ENCODE assay signal across 15 cellular contexts in the genomic region with DNA sequence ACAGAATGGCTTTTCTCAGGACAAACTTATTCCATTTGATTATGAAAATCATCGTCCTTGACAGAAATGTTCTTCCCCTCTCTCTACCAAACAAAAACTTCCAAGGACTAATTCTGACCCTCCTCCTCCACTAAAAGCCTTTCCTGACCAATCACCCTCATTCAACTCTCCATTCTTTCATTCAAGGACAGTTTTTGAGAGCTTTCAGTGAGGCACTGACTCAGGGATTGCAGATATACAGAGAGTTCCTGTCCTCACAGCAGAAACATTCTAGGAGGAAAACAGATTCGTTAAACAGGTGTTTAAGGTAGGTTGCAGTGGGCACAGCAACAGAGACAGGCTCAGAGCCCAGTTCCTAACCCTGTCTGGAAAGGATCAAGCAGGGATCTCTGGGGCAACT. TPM values are rescaled to one million over a fixed set of nuclear protein-coding genes. Genes with fewer than 3 reads are reported as not detected.
DNase-seq lines count a peak whose midpoint lies in the region; TF ChIP-seq lines count a peak whose summit lies in the region.
"Had no signal": no experiment of that assay in that cellular context is flagged by ENCODE, and none has a peak within 500 bp of the region (broad histone marks: within the 10 kb centered on the region; RNA-seq: fewer than 3 reads in every experiment).

No MANE protein-coding gene starts in this region.

- no peak for DNase-seq in activated CD4-positive, alpha-beta T cell treated with anti-CD3 and anti-CD28 coated beads, Interleukin-2, amount 10 ng/mL, durations not matched to agents 24 days and 14 days
- DNase-seq in activated CD4-positive, alpha-beta T cell treated with anti-CD3 and anti-CD28 coated beads, Interleukin-2, amount 50 U/mL, for 48 hours, result no peak
- DNase-seq in HFFc6 (no peak), osteocyte (ENCODE audit: extremely low spot score, unreplicated experiment) (no peak), posterior cingulate gyrus (no peak), kidney tubule cell (ENCODE audit: low spot score) (no peak), SIG-M5 (lab: John Stamatoyannopoulos, UW) (no peak)
- DNase-seq: activated naive CD8-positive, alpha-beta T cell treated with anti-CD3 and anti-CD28 coated beads, Interleukin-2, amount 10 ng/mL, durations not matched to agents 7 days and 5 days; DMS79 treated with DMSO at 0.1 percent for 48 hours; left ventricle myocardium superior; NCI-H1048; small intestine had no signal

- peaks cover 40% of the 10 kb centered on the region for H3K4me1 Mint-ChIP-seq in activated CD4-positive, alpha-beta T cell treated with anti-CD3 and anti-CD28 coated beads, Interleukin-2, amount 10 ng/mL, durations not matched to agents 24 days and 14 days
- H3K4me1 Mint-ChIP-seq in HFFc6 (ENCODE audit: low read depth), result peaks cover 49% of the 10 kb centered on the region
- H3K4me1 Mint-ChIP-seq in brain, result peaks cover 48% of the 10 kb centered on the region
- peaks cover 36% of the 10 kb centered on the region for H3K4me1 Mint-ChIP-seq in osteocyte (ENCODE audit: unreplicated experiment)

- H3K27me3 Mint-ChIP-seq in activated CD4-positive, alpha-beta T cell treated with anti-CD3 and anti-CD28 coated beads, Interleukin-2, amount 10 ng/mL, durations not matched to agents 24 days and 14 days, result peaks cover 22% of the 10 kb centered on the region
- H3K27me3 Mint-ChIP-seq in HFFc6 (ENCODE audit: insufficient read depth) (peaks cover 18% of the 10 kb centered on the region), brain (peaks cover 20% of the 10 kb centered on the region), osteocyte (ENCODE audit: unreplicated experiment) (no peaks in the 10 kb centered on the region)

- no peak overlapping the region for H3K27ac Mint-ChIP-seq in activated CD4-positive, alpha-beta T cell treated with anti-CD3 and anti-CD28 coated beads, Interleukin-2, amount 10 ng/mL, durations not matched to agents 24 days and 14 days
- H3K27ac Mint-ChIP-seq in HFFc6 (0 out of 2 replicates have a peak overlapping the region, but pooled peaks have one; percentile 19), brain (peak overlapping the region in 2 of 5 experiments; percentile 5 to 37), osteocyte (ENCODE audit: unreplicated experiment) (peak overlapping the region; percentile 36)
- H3K27ac Mint-ChIP-seq: activated naive CD8-positive, alpha-beta T cell treated with anti-CD3 and anti-CD28 coated beads, Interleukin-2, amount 10 ng/mL, durations not matched to agents 7 days and 5 days had no signal

- H3K9me3 Mint-ChIP-seq in activated CD4-positive, alpha-beta T cell treated with anti-CD3 and anti-CD28 coated beads, Interleukin-2, amount 10 ng/mL, durations not matched to agents 24 days and 14 days, result no peaks in the 10 kb centered on the region
- H3K9me3 Mint-ChIP-seq in HFFc6 (peaks cover 8% of the 10 kb centered on the region), brain (peaks cover 0 to 10% (median 3%) of the 10 kb centered on the region in 5 experiments), osteocyte (ENCODE audit: unreplicated experiment) (no peaks in the 10 kb centered on the region)
- H3K9me3 Mint-ChIP-seq: activated naive CD8-positive, alpha-beta T cell treated with anti-CD3 and anti-CD28 coated beads, Interleukin-2, amount 10 ng/mL, durations not matched to agents 7 days and 5 days had no signal

- H3K4me3 Mint-ChIP-seq in activated CD4-positive, alpha-beta T cell treated with anti-CD3 and anti-CD28 coated beads, Interleukin-2, amount 10 ng/mL, durations not matched to agents 24 days and 14 days, result peak overlapping the region; percentile 41
- peak overlapping the region; percentile 89 for H3K4me3 Mint-ChIP-seq in HFFc6
- H3K4me3 Mint-ChIP-seq in brain, result peak overlapping the region; percentile 65 to 89 (median 70)
- peak overlapping the region; percentile 56 for H3K4me3 Mint-ChIP-seq in osteocyte (ENCODE audit: unreplicated experiment)
- H3K4me3 Mint-ChIP-seq: activated naive CD8-positive, alpha-beta T cell treated with anti-CD3 and anti-CD28 coated beads, Interleukin-2, amount 10 ng/mL, durations not matched to agents 7 days and 5 days had no signal

- TF ChIP-seq CTCF in HFFc6 (IDR thresholded peaks at IDR 0.05) (no peak), brain (conservative IDR thresholded peaks at IDR 0.05) (no peak), osteocyte (IDR thresholded peaks at IDR 0.05) (no peak)

- intact Hi-C loops in activated CD4-positive, alpha-beta T cell treated with anti-CD3 and anti-CD28 coated beads, Interleukin-2, amount 10 ng/mL, durations not matched to agents 24 days and 14 days (cut with micrococcal nuclease), result loop anchor here (5.0 to 10.0 kb wide), 2 partner anchors 259 to 408 kb away; partner anchors contain the start of genes FAM111A and MRPL16
- intact Hi-C loops in posterior cingulate gyrus (cut with DNase I), result loop anchor here (5.0 to 10.0 kb wide), 2 partner anchors 114 to 202 kb away; partner anchors contain the start of genes PATL1 and STX3

- peaks cover 3% of the 10 kb centered on the region for H3K36me3 Mint-ChIP-seq in activated CD4-positive, alpha-beta T cell treated with anti-CD3 and anti-CD28 coated beads, Interleukin-2, amount 10 ng/mL, durations not matched to agents 24 days and 14 days (ENCODE audit: low read depth)
- no peaks in the 10 kb centered on the region for H3K36me3 Mint-ChIP-seq in HFFc6 (ENCODE audit: low read depth)
- H3K36me3 Mint-ChIP-seq in brain, result no peaks in the 10 kb centered on the region
- H3K36me3 Mint-ChIP-seq in osteocyte (ENCODE audit: unreplicated experiment), result no peaks in the 10 kb centered on the region
- H3K36me3 Mint-ChIP-seq: activated naive CD8-positive, alpha-beta T cell treated with anti-CD3 and anti-CD28 coated beads, Interleukin-2, amount 10 ng/mL, durations not matched to agents 7 days and 5 days had no signal

RNA-seq across cellular contexts. Expression of gene OR4D9, which starts 41.5 kb away (rescaled TPM):
- total RNA-seq in activated CD4-positive, alpha-beta T cell treated with anti-CD3 and anti-CD28 coated beads, Interleukin-2, amount 10 ng/mL, durations not matched to agents 24 days and 14 days, result not detected in 2 replicates
- not detected for total RNA-seq in HFFc6 (2021; fragmentation: NEBNext Ultra II Directional; extraction: Animal tissue kit (Norgen Biotek cat#: 25700))
- not detected for polyA plus RNA-seq in brain (ENCODE audit: insufficient read depth, low read depth, low replicate concordance)
- not detected in 2 replicates for total RNA-seq in osteocyte
- total RNA-seq: activated naive CD8-positive, alpha-beta T cell treated with anti-CD3 and anti-CD28 coated beads, Interleukin-2, amount 10 ng/mL, durations not matched to agents 7 days and 5 days; esophagus mucosa; left ventricle myocardium superior had no signal
- polyA plus RNA-seq: AG04450, small intestine had no signal

RNA-seq across cellular contexts. Expression of gene OR4D11, which starts 49.5 kb away (rescaled TPM):
- total RNA-seq in activated CD4-positive, alpha-beta T cell treated with anti-CD3 and anti-CD28 coated beads, Interleukin-2, amount 10 ng/mL, durations not matched to agents 24 days and 14 days, result not detected in 2 replicates
- total RNA-seq in HFFc6 (2021; fragmentation: NEBNext Ultra II Directional; extraction: Animal tissue kit (Norgen Biotek cat#: 25700)), result not detected
- polyA plus RNA-seq in brain (ENCODE audit: insufficient read depth, low read depth, low replicate concordance), result not detected
- total RNA-seq in osteocyte, result not detected in 2 replicates
- total RNA-seq: activated naive CD8-positive, alpha-beta T cell treated with anti-CD3 and anti-CD28 coated beads, Interleukin-2, amount 10 ng/mL, durations not matched to agents 7 days and 5 days; esophagus mucosa; left ventricle myocardium superior had no signal
- polyA plus RNA-seq: AG04450, small intestine had no signal
